Comparison of ENCODE assay signal across 24 cellular contexts in the genomic region with DNA sequence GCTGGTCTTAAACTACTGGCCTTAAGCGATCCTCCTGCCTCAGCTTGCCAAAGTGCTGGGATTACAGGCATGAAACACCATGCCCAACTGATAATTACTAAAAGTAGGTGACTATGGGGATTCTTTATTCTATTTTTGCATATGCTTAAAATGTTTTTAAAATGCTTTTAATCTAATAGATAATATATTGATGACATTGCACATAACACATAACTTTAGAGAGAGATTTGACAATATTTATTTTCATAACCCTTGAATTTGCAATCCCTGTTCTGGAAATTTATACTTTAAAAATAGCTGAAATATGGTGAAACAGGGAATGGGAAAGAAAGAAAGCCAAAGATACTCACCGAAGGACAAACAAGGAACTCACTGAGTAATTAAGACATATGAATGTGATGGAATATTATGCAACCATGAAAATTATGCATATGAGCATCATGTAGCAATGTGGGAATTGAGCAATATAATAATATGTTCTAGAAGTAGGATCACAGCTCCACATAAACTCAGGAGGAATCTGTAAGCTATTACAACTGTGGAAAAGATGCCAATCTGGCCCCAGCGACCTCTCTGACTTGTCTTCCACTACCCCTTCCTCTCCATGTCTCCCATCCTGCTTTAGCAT. TPM values are rescaled to one million over a fixed set of nuclear protein-coding genes. Genes with fewer than 3 reads are reported as not detected.
"Had no signal": no experiment of that assay in that cellular context is flagged by ENCODE, and none has a peak within 500 bp of the region (broad histone marks: within the 10 kb centered on the region; RNA-seq: fewer than 3 reads in every experiment).

No MANE protein-coding gene starts in this region.

- DNase-seq: cerebellar nuclear complex; dermis blood vessel endothelial cell; esophagus squamous epithelium; foreskin fibroblast; mucosa of descending colon; occipital lobe; psoas muscle; sigmoid colon; stimulated activated CD4-positive, alpha-beta T cell treated with anti-CD3 and anti-CD28 coated beads, Interleukin-2, amount 100 ng/mL, for 24 hours; stimulated activated naive CD4-positive, alpha-beta T cell treated with Interleukin-2 at 50 U/mL for 16 hours; tibial artery; upper lobe of right lung had no signal

- H3K27ac Mint-ChIP-seq: natural killer cell treated with Interleukin-12 subunit alpha and Interleukin-12 subunit beta and Interleukin-15 and Interleukin-18, amount 100 ng/mL, for 72 hours had no signal

- H2AFZ ChIP-seq: parathyroid adenoma had no signal

- H3K4me3 Mint-ChIP-seq: natural killer cell treated with Interleukin-12 subunit alpha and Interleukin-12 subunit beta and Interleukin-15 and Interleukin-18, amount 100 ng/mL, for 72 hours had no signal

- H3K4me3 ChIP-seq: esophagus squamous epithelium, gastroesophageal sphincter, mucosa of descending colon, psoas muscle, sigmoid colon, skin epidermis, tibial artery, upper lobe of right lung had no signal

- H3K9me3 ChIP-seq: esophagus squamous epithelium, gastroesophageal sphincter, mucosa of descending colon, psoas muscle, sigmoid colon, tibial artery, upper lobe of right lung had no signal

- H3K9me3 Mint-ChIP-seq: natural killer cell treated with Interleukin-12 subunit alpha and Interleukin-12 subunit beta and Interleukin-15 and Interleukin-18, amount 100 ng/mL, for 72 hours had no signal

- H3K36me3 Mint-ChIP-seq: natural killer cell treated with Interleukin-12 subunit alpha and Interleukin-12 subunit beta and Interleukin-15 and Interleukin-18, amount 100 ng/mL, for 72 hours had no signal

- H3K27me3 ChIP-seq: esophagus squamous epithelium, gastroesophageal sphincter, sigmoid colon, tibial artery, upper lobe of right lung had no signal

- H3K4me1 ChIP-seq: parathyroid adenoma, psoas muscle had no signal

- FAIRE-seq: colon had no signal

- H3K79me2 ChIP-seq: parathyroid adenoma had no signal

- H3K27ac ChIP-seq: esophagus squamous epithelium, gastroesophageal sphincter, parathyroid adenoma, psoas muscle, sigmoid colon, skin epidermis, tibial artery, upper lobe of right lung had no signal

- H3K36me3 ChIP-seq: esophagus squamous epithelium, gastroesophageal sphincter, sigmoid colon, tibial artery, upper lobe of right lung had no signal

- H3K9ac ChIP-seq: parathyroid adenoma had no signal

RNA-seq across cellular contexts. Expression of gene LRRC31, which starts 2.0 kb away (rescaled TPM):
- total RNA-seq: cardiac septum; dermis blood vessel endothelial cell; epithelial cell of proximal tubule; esophagus squamous epithelium; kidney epithelial cell; lung microvascular endothelial cell; myocyte; natural killer cell treated with Interleukin-12 subunit alpha and Interleukin-12 subunit beta and Interleukin-15 and Interleukin-18, amount 100 ng/mL, for 72 hours; occipital lobe; psoas muscle; temporal lobe had no signal

RNA-seq across cellular contexts. Expression of gene SAMD7, which starts 43.7 kb away (rescaled TPM):
- total RNA-seq: cardiac septum; dermis blood vessel endothelial cell; epithelial cell of proximal tubule; esophagus squamous epithelium; gastroesophageal sphincter; kidney epithelial cell; liver; lung microvascular endothelial cell; mucosa of descending colon; myocyte; natural killer cell treated with Interleukin-12 subunit alpha and Interleukin-12 subunit beta and Interleukin-15 and Interleukin-18, amount 100 ng/mL, for 72 hours; occipital lobe; psoas muscle; sigmoid colon; temporal lobe; upper lobe of right lung had no signal
- polyA plus RNA-seq: liver, psoas muscle, sigmoid colon had no signal

RNA-seq across cellular contexts. Expression of gene LRRIQ4, which starts 55.0 kb away (rescaled TPM):
- total RNA-seq: cardiac septum; dermis blood vessel endothelial cell; epithelial cell of proximal tubule; esophagus squamous epithelium; gastroesophageal sphincter; lung microvascular endothelial cell; myocyte; natural killer cell treated with Interleukin-12 subunit alpha and Interleukin-12 subunit beta and Interleukin-15 and Interleukin-18, amount 100 ng/mL, for 72 hours; psoas muscle; sigmoid colon had no signal
- polyA plus RNA-seq: liver, sigmoid colon had no signal
